Comparison of ENCODE assay signal across 12 cellular contexts in the genomic region with DNA sequence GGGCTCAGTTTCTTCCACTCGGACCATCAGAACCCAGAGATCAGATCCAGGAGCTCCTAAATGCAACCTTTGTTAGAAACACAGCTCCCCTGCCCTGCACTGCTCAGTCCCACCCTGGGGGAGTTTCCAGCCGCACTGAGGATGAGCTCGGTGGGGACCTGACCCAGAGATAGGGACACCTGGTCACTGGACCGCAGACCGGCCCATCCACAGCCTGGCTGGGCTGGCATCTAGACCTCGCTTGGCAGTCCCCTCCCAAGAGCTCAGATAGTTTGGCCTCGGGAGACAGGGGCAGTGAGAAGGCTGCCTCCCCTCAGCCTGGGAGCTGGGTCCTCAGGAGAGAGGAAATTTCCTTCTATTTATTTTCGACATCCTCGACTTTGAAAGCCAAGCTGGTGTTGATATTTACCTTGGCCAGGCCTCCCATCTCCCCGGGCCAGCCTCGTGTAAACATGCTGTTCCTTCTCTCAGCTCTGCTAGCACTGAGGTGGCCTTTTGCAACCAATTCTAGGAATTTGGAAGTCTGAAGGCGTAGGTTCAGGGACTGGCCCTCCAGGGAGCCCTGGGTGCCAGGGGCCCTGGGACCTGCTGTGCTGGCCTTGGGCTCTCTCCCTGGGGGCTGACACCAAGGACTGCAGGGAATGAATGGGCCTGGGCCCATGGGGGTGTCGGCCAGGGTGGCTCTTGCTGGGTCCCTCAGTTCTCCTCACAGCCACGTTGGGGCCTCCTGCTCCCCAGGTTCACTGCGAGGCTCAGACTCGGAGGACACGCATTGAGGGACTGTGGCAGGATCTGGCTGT.
DNase-seq lines count a peak whose midpoint lies in the region; FAIRE-seq and TF ChIP-seq lines count a peak whose summit lies in the region.
"Had no signal": no experiment of that assay in that cellular context is flagged by ENCODE, and none has a peak within 500 bp of the region (broad histone marks: within the 10 kb centered on the region; RNA-seq: fewer than 3 reads in every experiment).

No MANE protein-coding gene starts in this region.

- H2BK15ac ChIP-seq in mesenchymal stem cell (ENCODE audit: low read depth, poor library complexity, severe bottlenecking): no peak overlapping the region

- TF ChIP-seq CTCF in endothelial cell (IDR thresholded peaks at IDR 0.05; ENCODE audit: unreplicated experiment): no peak

- peak overlapping the region in 1 of 2 experiments; percentile 54 for H3K4ac ChIP-seq in mesenchymal stem cell (ENCODE audit: low read depth in 1 of 2, low read length in 2 of 2)

- peak overlapping the region; percentile 28 for H3K4me3 Mint-ChIP-seq in endothelial cell (ENCODE audit: unreplicated experiment)
- H3K4me3 Mint-ChIP-seq: stimulated activated naive CD8-positive, alpha-beta T cell treated with anti-CD3 and anti-CD28 coated beads, Interleukin-15, Interleukin-2, amounts not matched to agents 100 ng/mL and 50 ng/mL, for 24 hours had no signal

- no peak overlapping the region for H2AK5ac ChIP-seq in mesenchymal stem cell (ENCODE audit: low read length, severe bottlenecking)

- in situ Hi-C loops in G401 (cut with HindIII; ENCODE audit: low sequenced_read_pairs): no loop called here

- no peak overlapping the region for H3K9ac ChIP-seq in NT2/D1 (ENCODE audit: insufficient read length, low read depth)
- no peak overlapping the region for H3K9ac ChIP-seq in mesenchymal stem cell (ENCODE audit: low read length)

- no peak overlapping the region for H2AFZ ChIP-seq in mesenchymal stem cell (ENCODE audit: low read depth, low read length)

- peaks cover 53% of the 10 kb centered on the region for H3K4me1 Mint-ChIP-seq in endothelial cell (ENCODE audit: unreplicated experiment)

- WGBS in mesenchymal stem cell: 80% methylated on average over 17 of the region's 17 CpGs

- H3K27me3 Mint-ChIP-seq in endothelial cell (ENCODE audit: unreplicated experiment): peaks cover 20% of the 10 kb centered on the region
- H3K27me3 Mint-ChIP-seq: stimulated activated naive CD8-positive, alpha-beta T cell treated with anti-CD3 and anti-CD28 coated beads, Interleukin-15, Interleukin-2, amounts not matched to agents 100 ng/mL and 50 ng/mL, for 24 hours had no signal

- peak overlapping the region; percentile 48 to 52 for H3K18ac ChIP-seq in mesenchymal stem cell (ENCODE audit: low read depth in 1 of 2, low read length in 2 of 2)

- H3K14ac ChIP-seq in mesenchymal stem cell (ENCODE audit: low read length in 2 of 2): peak overlapping the region in 1 of 2 experiments; percentile 31

- peak overlapping the region; percentile 2 for H3K27ac ChIP-seq in mesenchymal stem cell (ENCODE audit: low read length, poor library complexity, severe bottlenecking)
- H3K27ac ChIP-seq in temporal lobe (ENCODE audit: low read depth, low read length): peak overlapping the region; percentile 50
- H3K27ac ChIP-seq: SK-N-MC had no signal

- H3K9me3 ChIP-seq in NT2/D1 (ENCODE audit: insufficient read depth, low read length): no peaks in the 10 kb centered on the region
- H3K9me3 ChIP-seq in mesenchymal stem cell (ENCODE audit: control insufficient read depth, low read length): no peaks in the 10 kb centered on the region

- H3K9me3 Mint-ChIP-seq in endothelial cell (ENCODE audit: unreplicated experiment): no peaks in the 10 kb centered on the region

- H3K79me1 ChIP-seq in mesenchymal stem cell (replicated peaks; ENCODE audit: low read length, poor library complexity, severe bottlenecking): peaks cover 37% of the 10 kb centered on the region

- peaks cover 44% of the 10 kb centered on the region for H3K36me3 Mint-ChIP-seq in endothelial cell (ENCODE audit: low read depth, unreplicated experiment)

- H3K23ac ChIP-seq in mesenchymal stem cell (ENCODE audit: low read length in 2 of 2): no peak overlapping the region

- no peak overlapping the region for H3K4me2 ChIP-seq in mesenchymal stem cell (ENCODE audit: low read length, poor library complexity, severe bottlenecking)

- H3K4me3 ChIP-seq in NT2/D1 (ENCODE audit: insufficient read length, low read depth): peak overlapping the region; percentile 2
- no peak overlapping the region for H3K4me3 ChIP-seq in mesenchymal stem cell (ENCODE audit: insufficient read depth in 1 of 2, low read depth in 1 of 2, low read length in 2 of 2)
- H3K4me3 ChIP-seq: SK-N-MC had no signal

- no peak overlapping the region for H4K8ac ChIP-seq in mesenchymal stem cell (ENCODE audit: low read length)

- H3K4me1 ChIP-seq in NT2/D1 (ENCODE audit: insufficient read depth, insufficient read length): peaks cover 22% of the 10 kb centered on the region
- peaks cover 34% of the 10 kb centered on the region for H3K4me1 ChIP-seq in mesenchymal stem cell (ENCODE audit: control insufficient read depth, insufficient read depth, low read depth, low read length)

- no peak overlapping the region for H2BK120ac ChIP-seq in mesenchymal stem cell (ENCODE audit: low read depth, low read length)

- no peaks in the 10 kb centered on the region for H3K27me3 ChIP-seq in NT2/D1 (ENCODE audit: insufficient read depth, insufficient read length)
- H3K27me3 ChIP-seq in mesenchymal stem cell (ENCODE audit: control insufficient read depth in 1 of 2, insufficient read depth in 1 of 2, low read length in 2 of 2): no peaks in the 10 kb centered on the region

- H2BK5ac ChIP-seq in mesenchymal stem cell (ENCODE audit: low read depth, low read length, poor library complexity, severe bottlenecking): no peak overlapping the region

- H3K36me3 ChIP-seq in NT2/D1 (ENCODE audit: insufficient read depth, insufficient read length, low read length) (peaks cover 52% of the 10 kb centered on the region), mesenchymal stem cell (ENCODE audit: control insufficient read depth in 1 of 2, insufficient read depth in 2 of 2, low read depth in 1 of 2, low read length in 2 of 2) (peaks cover 38 to 47% of the 10 kb centered on the region in 2 experiments)

- H4K91ac ChIP-seq in mesenchymal stem cell (ENCODE audit: low read length): peak overlapping the region; percentile 43

- H3K27ac Mint-ChIP-seq in endothelial cell (ENCODE audit: unreplicated experiment): no peak overlapping the region
- H3K27ac Mint-ChIP-seq: stimulated activated naive CD8-positive, alpha-beta T cell treated with anti-CD3 and anti-CD28 coated beads, Interleukin-15, Interleukin-2, amounts not matched to agents 100 ng/mL and 50 ng/mL, for 24 hours had no signal

- FAIRE-seq in HTR-8/SVneo (lab: Jason Lieb, UNC): no peak

- peak overlapping the region; percentile 38 to 51 for H2BK12ac ChIP-seq in mesenchymal stem cell (ENCODE audit: low read length in 2 of 2)

- DNase-seq in NT2/D1 (ENCODE audit: low read depth, low spot score): no peak
- no peak for DNase-seq in endothelial cell (ENCODE audit: low spot score)
- peak; percentile 40 for DNase-seq in mesenchymal stem cell
- DNase-seq in HTR-8/SVneo (ENCODE audit: insufficient read length, low spot score): no peak
- DNase-seq in G401 (ENCODE audit: low spot score): no peak
- DNase-seq in DMS153 treated with DMSO at 0.1 percent for 48 hours (lab: John Stamatoyannopoulos, UW; ENCODE audit: unreplicated experiment): no peak
- no peak for DNase-seq in SKM-1 (lab: John Stamatoyannopoulos, UW; ENCODE audit: unreplicated experiment)
- DNase-seq: COR-L47, NCI-H82 had no signal
